Comparison of ENCODE assay signal across 17 cellular contexts in genomic region chr6:5730586-5731263, GRCh38.
DNase-seq lines count a peak whose midpoint lies in the region; TF ChIP-seq lines count a peak whose summit lies in the region.
"Had no signal": no experiment of that assay in that cellular context is flagged by ENCODE, and none has a peak within 500 bp of the region (broad histone marks: within the 10 kb centered on the region; RNA-seq: fewer than 3 reads in every experiment).

No MANE protein-coding gene starts in this region.

- no peak for TF ChIP-seq CTCF in AG10803 (conservative IDR thresholded peaks at IDR 0.05; ENCODE audit: low read length)
- TF ChIP-seq CTCF in cardiac fibroblast (IDR thresholded peaks at IDR 0.05; ENCODE audit: low read depth, low read length): no peak
- no peak for TF ChIP-seq CTCF in thyroid gland (IDR thresholded peaks at IDR 0.05)

- H3K4me3 ChIP-seq in AG10803 (ENCODE audit: low read length): no peak overlapping the region
- no peak overlapping the region for H3K4me3 ChIP-seq in cardiac fibroblast (replicated peaks in 1 of 2; ENCODE audit: low read depth in 2 of 2, low read length in 2 of 2)
- H3K4me3 ChIP-seq in thyroid gland (replicated peaks in 1 of 3): no peak overlapping the region
- H3K4me3 ChIP-seq: dorsolateral prefrontal cortex, sigmoid colon had no signal

- H3K9me3 ChIP-seq in KOPT-K1 (ENCODE audit: insufficient read depth, low read length, poor library complexity, severe bottlenecking): no peaks in the 10 kb centered on the region
- no peaks in the 10 kb centered on the region for H3K9me3 ChIP-seq in thyroid gland
- H3K9me3 ChIP-seq: sigmoid colon had no signal

- H3K27me3 ChIP-seq in thyroid gland: no peaks in the 10 kb centered on the region
- H3K27me3 ChIP-seq: dorsolateral prefrontal cortex, sigmoid colon had no signal

- no peak for TF ChIP-seq POLR2A in thyroid gland (IDR thresholded peaks at IDR 0.05)

- intact Hi-C loops in thyroid gland (cut with DNase I): no loop called here

- peak overlapping the region; percentile 45 for H3K27ac ChIP-seq in KOPT-K1 (ENCODE audit: low read depth, low read length, poor library complexity, severe bottlenecking)
- no peak overlapping the region for H3K27ac ChIP-seq in thyroid gland
- H3K27ac ChIP-seq: dorsolateral prefrontal cortex, sigmoid colon had no signal

- WGBS in thyroid gland, 2 donors: 90 to 92% methylated on average over 8 of the region's 8 CpGs

- H3K4me1 ChIP-seq in thyroid gland: peaks cover 4% of the 10 kb centered on the region in 2 donors
- H3K4me1 ChIP-seq: sigmoid colon had no signal

- DNase-seq in AG10803 (ENCODE audit: low read depth): peak; percentile 68
- DNase-seq in cardiac fibroblast (ENCODE audit: low read depth in 2 of 2): peak; percentile 18 to 42
- peak; percentile 37 for DNase-seq in islet precursor cell
- no peak for DNase-seq in SHP77 treated with DMSO at 0.1 percent for 48 hours (lab: John Stamatoyannopoulos, UW)
- no peak for DNase-seq in cerebellar nuclear complex (lab: John Stamatoyannopoulos, UW)
- DNase-seq in thyroid gland: no peak
- no peak for DNase-seq in stimulated activated CD4-positive, alpha-beta T cell treated with anti-CD3 and anti-CD28 coated beads, Interleukin-4, amount 100 ng/mL, for 24 hours
- DNase-seq: activated CD4-positive, CD25-positive, alpha-beta regulatory T cell treated with anti-CD3 and anti-CD28 coated beads, Interleukin-2, amount 50 U/mL, for 72 hours; activated effector memory CD4-positive, alpha-beta T cell treated with anti-CD3 and anti-CD28 coated beads, Interleukin-2, amount 50 U/mL, for 16 hours; dorsolateral prefrontal cortex; foreskin melanocyte; NCI-H1694 treated with DMSO at 0.1 percent for 48 hours; NCI-H510A; nucleus accumbens; sigmoid colon; stimulated activated CD4-positive, alpha-beta T cell treated with anti-CD3 and anti-CD28 coated beads, Interleukin-2, amount 100 ng/mL, for 24 hours had no signal

- H3K36me3 ChIP-seq in KOPT-K1 (ENCODE audit: insufficient read depth, low read length): no peaks in the 10 kb centered on the region
- no peaks in the 10 kb centered on the region for H3K36me3 ChIP-seq in thyroid gland
- H3K36me3 ChIP-seq: sigmoid colon had no signal

Comparison
In these comparisons a context has a peak if more than half of its experiments do, and no peak if none do; other contexts are left out.
1. DNase-seq: peak in AG10803 (single experiment), cardiac fibroblast (2 of 2) and islet precursor cell (single experiment); none in SHP77 treated with DMSO at 0.1 percent for 48 hours (single experiment), cerebellar nuclear complex (0 of 2), thyroid gland (0 of 2) and stimulated activated CD4-positive, alpha-beta T cell treated with anti-CD3 and anti-CD28 coated beads, Interleukin-4, amount 100 ng/mL, for 24 hours (single experiment).